ENCODE assay signal across 12 cellular contexts in the genomic region with DNA sequence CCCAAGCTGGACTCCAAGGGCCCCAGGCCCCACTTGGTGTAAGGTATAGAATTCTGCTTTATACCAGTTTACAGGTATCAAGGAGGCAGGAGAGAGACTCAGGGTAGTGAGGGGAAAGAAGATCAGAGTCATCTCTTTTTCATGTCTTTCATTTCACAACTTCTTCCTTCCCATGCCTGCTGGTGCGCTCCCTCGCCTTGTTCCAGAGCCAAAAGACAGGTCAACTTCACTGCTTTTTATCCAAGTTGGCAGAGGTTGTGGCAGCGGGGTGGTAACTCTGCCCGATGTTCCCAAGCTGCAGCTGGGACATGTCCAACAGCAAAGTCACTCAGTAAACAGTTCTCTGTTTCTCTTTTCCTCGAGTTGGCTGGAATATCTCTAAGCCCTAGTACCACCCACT.
DNase-seq lines count a peak whose midpoint lies in the region; ATAC-seq and TF ChIP-seq lines count a peak whose summit lies in the region.
"Had no signal": no experiment of that assay in that cellular context is flagged by ENCODE, and none has a peak within 500 bp of the region (broad histone marks: within the 10 kb centered on the region; RNA-seq: fewer than 3 reads in every experiment).

No MANE protein-coding gene starts in this region.

- no peaks in the 10 kb centered on the region for H3K36me3 ChIP-seq in hepatocyte (replicated peaks; ENCODE audit: insufficient read depth, low read depth)
- H3K36me3 ChIP-seq in sigmoid colon = no peaks in the 10 kb centered on the region

- H3K4me3 ChIP-seq in hepatocyte (no peak overlapping the region), sigmoid colon (no peak overlapping the region)

- H3K4me1 ChIP-seq in hepatocyte (ENCODE audit: insufficient read depth) (no peaks in the 10 kb centered on the region), sigmoid colon (peaks cover 0 to 28% (median 22%) of the 10 kb centered on the region in 4 donors)

- TF ChIP-seq POLR2A in sigmoid colon (IDR thresholded peaks at IDR 0.05) = no peak

- no peaks in the 10 kb centered on the region for H3K9me2 ChIP-seq in hepatocyte (replicated peaks; ENCODE audit: insufficient read depth)

- intact Hi-C loops in sigmoid colon (cut with DNase I) = loop anchor here (2.0 kb wide), 2 partner anchors 55 to 99 kb away; a partner anchor contains a TSS

- H2AFZ ChIP-seq in hepatocyte = no peak overlapping the region

- ATAC-seq in GM21447 (IDR thresholded peaks at IDR 0.05; ENCODE audit: unreplicated experiment) (no peak), HG02885 (IDR thresholded peaks at IDR 0.05; ENCODE audit: poor library complexity, unreplicated experiment) (no peak)

- H3K27me3 ChIP-seq in hepatocyte = no peaks in the 10 kb centered on the region
- H3K27me3 ChIP-seq in sigmoid colon = no peaks in the 10 kb centered on the region

- H3K27ac ChIP-seq in caudate nucleus (ENCODE audit: low read depth, low read length) = peak overlapping the region; percentile 24
- no peak overlapping the region for H3K27ac ChIP-seq in hepatocyte
- peak overlapping the region; percentile 65 to 81 (median 71) for H3K27ac ChIP-seq in sigmoid colon

- H4K20me1 ChIP-seq in hepatocyte (ENCODE audit: insufficient read depth, poor library complexity, severe bottlenecking) = no peaks in the 10 kb centered on the region

- TF ChIP-seq CTCF in hepatocyte (IDR thresholded peaks at IDR 0.05; ENCODE audit: poor library complexity) (no peak), sigmoid colon (IDR thresholded peaks at IDR 0.05) (no peak)

- TF ChIP-seq EP300 in sigmoid colon (IDR thresholded peaks at IDR 0.05) = no peak

- DNase-seq in H4 (ENCODE audit: low spot score) (peak; percentile 61), caudate nucleus (lab: John Stamatoyannopoulos, UW) (peak in 29 of 61 donors; percentile 4 to 71 (median 18)), hepatocyte (ENCODE audit: low spot score) (peak; percentile 10), sigmoid colon (peak; percentile 93), NCI-H2107 treated with DMSO at 0.1 percent for 48 hours (lab: John Stamatoyannopoulos, UW; ENCODE audit: unreplicated experiment) (no peak), NCI-H2227 treated with DMSO at 0.1 percent for 48 hours (lab: John Stamatoyannopoulos, UW) (no peak)
- DNase-seq: cortex of kidney; NCI-H526; stimulated activated naive CD4-positive, alpha-beta T cell treated with Interleukin-2 at 50 U/mL for 16 hours; T-helper 2 cell had no signal

- peak overlapping the region; percentile 5 for H3K4me2 ChIP-seq in hepatocyte

- 68% methylated on average over 5 of the region's 5 CpGs for WGBS in hepatocyte (ENCODE audit: low lambda C conversion rate, missing lambda C conversion rate)
- WGBS in sigmoid colon, 2 donors = 11 to 60% methylated on average over 5 of the region's 5 CpGs

- H3K79me2 ChIP-seq in hepatocyte = no peaks in the 10 kb centered on the region

- H3K9me3 ChIP-seq in hepatocyte (ENCODE audit: low read depth) (no peaks in the 10 kb centered on the region), sigmoid colon (no peaks in the 10 kb centered on the region)

Comparison
In these comparisons a context has a peak if more than half of its experiments do, and no peak if none do; other contexts are left out.
1. DNase-seq: peak in H4 (single experiment), hepatocyte (single experiment) and sigmoid colon (single experiment); none in NCI-H2107 treated with DMSO at 0.1 percent for 48 hours (single experiment) and NCI-H2227 treated with DMSO at 0.1 percent for 48 hours (single experiment).